11 cellular contexts compared by ENCODE assay signal in genomic region chr2:73172963-73173362, GRCh38. TPM values are rescaled to one million over a fixed set of nuclear protein-coding genes. Genes with fewer than 3 reads are reported as not detected.
DNase-seq lines count a peak whose midpoint lies in the region; ATAC-seq and TF ChIP-seq lines count a peak whose summit lies in the region.
"Had no signal": no experiment of that assay in that cellular context is flagged by ENCODE, and none has a peak within 500 bp of the region (broad histone marks: within the 10 kb centered on the region; RNA-seq: fewer than 3 reads in every experiment).

No MANE protein-coding gene starts in this region.

- no CpG with 5 or more reads among the region's 6 CpGs for WGBS in trophoblast cell (ENCODE audit: extremely low coverage, insufficient coverage, insufficient read length)
- 90 to 93% (median 90%) methylated on average over 6 of the region's 6 CpGs for WGBS in psoas muscle, 3 donors
- 72 to 82% methylated on average over 6 of the region's 6 CpGs for WGBS in esophagus squamous epithelium, 2 donors

- H3K27me3 ChIP-seq in trophoblast cell (ENCODE audit: insufficient read depth, low read length), result peaks cover 20% of the 10 kb centered on the region
- H3K27me3 ChIP-seq in psoas muscle (ENCODE audit: insufficient read depth in 3 of 3, low read length in 2 of 3), result peaks cover 0 to 33% (median 8%) of the 10 kb centered on the region in 3 donors
- H3K27me3 ChIP-seq in esophagus squamous epithelium, result peaks cover 0 to 57% (median 2%) of the 10 kb centered on the region in 4 donors

- H3K18ac ChIP-seq in trophoblast cell (ENCODE audit: low read length), result no peak overlapping the region

- no peak overlapping the region for H3K14ac ChIP-seq in trophoblast cell (ENCODE audit: low read length)

- no peaks in the 10 kb centered on the region for H3K9me3 Mint-ChIP-seq in HFFc6
- H3K9me3 Mint-ChIP-seq in activated T-cell treated with anti-CD3 and anti-CD28 coated beads, Interleukin-2, amount 50 U/mL, for 24 hours, result no peaks in the 10 kb centered on the region

- H4K8ac ChIP-seq in trophoblast cell (ENCODE audit: low read depth, low read length), result no peak overlapping the region

- ATAC-seq in psoas muscle (no peak), HG03457 (IDR thresholded peaks at IDR 0.05; ENCODE audit: unreplicated experiment) (no peak), HG02678 (IDR thresholded peaks at IDR 0.05; ENCODE audit: unreplicated experiment) (no peak)

- DNase-seq in GM10248 (ENCODE audit: extremely low spot score) (peak; percentile 62), HFFc6 (peak; percentile 27), trophoblast cell (peak in 1 of 2 donors; percentile 13), psoas muscle (no peak), esophagus squamous epithelium (lab: John Stamatoyannopoulos, UW) (no peak)
- peak; percentile 61 for DNase-seq in activated T-cell treated with anti-CD3 and anti-CD28 coated beads, Interleukin-2, amount 50 U/mL, for 24 hours

- H4K12ac ChIP-seq in trophoblast cell (ENCODE audit: low read depth, low read length), result no peak overlapping the region

- H3K4me1 ChIP-seq in trophoblast cell (ENCODE audit: control insufficient read depth in 1 of 2, insufficient read depth in 2 of 2, low read length in 2 of 2), result peaks cover 19 to 27% of the 10 kb centered on the region in 2 experiments
- peaks cover 13% of the 10 kb centered on the region for H3K4me1 ChIP-seq in psoas muscle
- peaks cover 17 to 31% (median 20%) of the 10 kb centered on the region in 3 donors for H3K4me1 ChIP-seq in esophagus squamous epithelium

- H3K36me3 Mint-ChIP-seq in HFFc6 (ENCODE audit: low read depth), result no peaks in the 10 kb centered on the region
- no peaks in the 10 kb centered on the region for H3K36me3 Mint-ChIP-seq in activated T-cell treated with anti-CD3 and anti-CD28 coated beads, Interleukin-2, amount 50 U/mL, for 24 hours (ENCODE audit: low read depth)

- TF ChIP-seq CTCF in GM10248 (IDR thresholded peaks at IDR 0.05; ENCODE audit: control extremely low read depth, extremely low read depth, low read depth, missing control alignments) (no peak), HFFc6 (IDR thresholded peaks at IDR 0.05) (no peak), psoas muscle (IDR thresholded peaks at IDR 0.05) (no peak), esophagus squamous epithelium (IDR thresholded peaks at IDR 0.05) (no peak)

- no peak overlapping the region for H3K27ac Mint-ChIP-seq in HFFc6
- H3K27ac Mint-ChIP-seq in activated T-cell treated with anti-CD3 and anti-CD28 coated beads, Interleukin-2, amount 50 U/mL, for 24 hours, result no peak overlapping the region
- H3K27ac Mint-ChIP-seq: neural progenitor cell had no signal

- H3K27ac ChIP-seq in trophoblast cell (ENCODE audit: low read depth, low read length) (no peak overlapping the region), psoas muscle (no peak overlapping the region), esophagus squamous epithelium (no peak overlapping the region)
- H3K27ac ChIP-seq: C4-2B, neural progenitor cell had no signal

- POLR2A ChIA-PET in GM10248 (lab: Yijun Ruan, JAX), result interaction anchor here (0.6 to 0.7 kb wide), 2 partner anchors 39 to 60 kb away, joined by 3 read pairs; partner anchors contain the start of gene PRADC1

- H3K23ac ChIP-seq in trophoblast cell (ENCODE audit: low read length), result no peak overlapping the region

- H3K9ac ChIP-seq in trophoblast cell (ENCODE audit: low read length), result peak overlapping the region; percentile 57
- H3K9ac ChIP-seq: neural progenitor cell had no signal

- CTCF ChIA-PET in GM10248 (lab: Yijun Ruan, JAX), result interaction anchor here (1.9 to 5.5 kb wide), 2 partner anchors 178 to 280 kb away, joined by 7 to 136 read pairs; no protein-coding TSS in a partner anchor

- no peak overlapping the region for H2AK5ac ChIP-seq in trophoblast cell (ENCODE audit: low read length)

- no peak overlapping the region for H4K91ac ChIP-seq in trophoblast cell (ENCODE audit: low read depth, low read length)

- no peak overlapping the region for H2BK12ac ChIP-seq in trophoblast cell (ENCODE audit: low read length)

- H3K27me3 Mint-ChIP-seq in HFFc6 (ENCODE audit: insufficient read depth), result peaks cover 4% of the 10 kb centered on the region
- peaks cover 38% of the 10 kb centered on the region for H3K27me3 Mint-ChIP-seq in activated T-cell treated with anti-CD3 and anti-CD28 coated beads, Interleukin-2, amount 50 U/mL, for 24 hours

- H3K36me3 ChIP-seq in trophoblast cell (ENCODE audit: control insufficient read depth in 1 of 2, insufficient read depth in 2 of 2, low read length in 2 of 2) (no peaks in the 10 kb centered on the region), psoas muscle (ENCODE audit: insufficient read depth in 1 of 2, low read depth in 1 of 2) (no peaks in the 10 kb centered on the region), esophagus squamous epithelium (no peaks in the 10 kb centered on the region)
- H3K36me3 ChIP-seq: neural progenitor cell had no signal

- H3K79me2 ChIP-seq in trophoblast cell (ENCODE audit: control insufficient read depth, insufficient read depth, low read length, poor library complexity), result no peaks in the 10 kb centered on the region

- H3K79me1 ChIP-seq in trophoblast cell (ENCODE audit: low read length), result peaks cover 9% of the 10 kb centered on the region

- peaks cover 3% of the 10 kb centered on the region for H3K9me3 ChIP-seq in trophoblast cell (ENCODE audit: insufficient read depth, low read depth, low read length)
- H3K9me3 ChIP-seq in psoas muscle, result no peaks in the 10 kb centered on the region
- H3K9me3 ChIP-seq in esophagus squamous epithelium, result no peaks in the 10 kb centered on the region

- peaks cover 16% of the 10 kb centered on the region for H3K4me1 Mint-ChIP-seq in HFFc6 (ENCODE audit: low read depth)
- H3K4me1 Mint-ChIP-seq in activated T-cell treated with anti-CD3 and anti-CD28 coated beads, Interleukin-2, amount 50 U/mL, for 24 hours (ENCODE audit: low read depth), result peaks cover 36% of the 10 kb centered on the region

- intact Hi-C loops in psoas muscle (cut with DNase I) (loop anchor here (10.0 kb wide), 2 partner anchors 278 to 398 kb away; no protein-coding TSS in a partner anchor), esophagus squamous epithelium (cut with DNase I) (loop anchor here (10.0 kb wide), 1 partner anchor 278 kb away; no protein-coding TSS in a partner anchor)

- no peak overlapping the region for H2AFZ ChIP-seq in trophoblast cell (ENCODE audit: insufficient read depth, low read length, poor library complexity)
- H2AFZ ChIP-seq: neural progenitor cell had no signal

- no peak overlapping the region for H3K4me3 Mint-ChIP-seq in HFFc6
- no peak overlapping the region for H3K4me3 Mint-ChIP-seq in activated T-cell treated with anti-CD3 and anti-CD28 coated beads, Interleukin-2, amount 50 U/mL, for 24 hours
- H3K4me3 Mint-ChIP-seq: neural progenitor cell had no signal

- no peak overlapping the region for H2BK5ac ChIP-seq in trophoblast cell (ENCODE audit: low read depth, low read length, poor library complexity)

- H3K4ac ChIP-seq in trophoblast cell (ENCODE audit: low read depth, low read length), result no peak overlapping the region

- no peak overlapping the region for H3K4me2 ChIP-seq in trophoblast cell (ENCODE audit: low read length)
- H3K4me2 ChIP-seq: neural progenitor cell had no signal

- H3K4me3 ChIP-seq in trophoblast cell (ENCODE audit: low read depth, low read length) (no peak overlapping the region), psoas muscle (no peak overlapping the region), esophagus squamous epithelium (no peak overlapping the region)
- H3K4me3 ChIP-seq: neural progenitor cell had no signal

- no peak for TF ChIP-seq POLR2A in esophagus squamous epithelium (IDR thresholded peaks at IDR 0.05)

- no peak overlapping the region for H2BK120ac ChIP-seq in trophoblast cell (ENCODE audit: insufficient read depth, low read length, poor library complexity)

RNA-seq across cellular contexts. Expression of gene NOTO, which starts 29.4 kb away (rescaled TPM):
- not detected for total RNA-seq in HFFc6 (2021; fragmentation: NEBNext Ultra II Directional; extraction: Animal tissue kit (Norgen Biotek cat#: 25700))
- polyA plus RNA-seq in trophoblast cell (2013), result not detected in 2 replicates
- total RNA-seq in psoas muscle, result not detected
- not detected for polyA plus RNA-seq in psoas muscle
- total RNA-seq in esophagus squamous epithelium, result not detected
- total RNA-seq: T-helper 2 cell treated with Interferon-gamma antibody and Interleukin-4, amounts not matched to agents 100 ng/mL and 5 ng/mL, for 36 hours had no signal

RNA-seq across cellular contexts. Expression of gene SMYD5, which starts 41.1 kb away (rescaled TPM):
- 10 to 100 TPM; 19.3 to 27.6 (median 24.4) TPM for total RNA-seq in HFFc6 (2021; fragmentation: NEBNext Ultra II Directional; extraction: Animal tissue kit (Norgen Biotek cat#: 25700))
- 11.7 and 11.8 TPM in 2 replicates for polyA plus RNA-seq in trophoblast cell (2013)
- total RNA-seq in psoas muscle (10 to 100 TPM; 17.1 to 23.0 (median 19.7) TPM), esophagus squamous epithelium (10 to 100 TPM in 3 of 4 donors, 1 to 10 TPM in 1; 5.6 to 22.1 (median 17.6) TPM)
- 10 to 100 TPM; 14.7 to 42.0 (median 28.4) TPM for polyA plus RNA-seq in psoas muscle

Comparison
In these comparisons a context has a peak if more than half of its experiments do, and no peak if none do; other contexts are left out.
1. DNase-seq: peak in GM10248 (single experiment), HFFc6 (single experiment) and activated T-cell treated with anti-CD3 and anti-CD28 coated beads, Interleukin-2, amount 50 U/mL, for 24 hours (single experiment); none in psoas muscle (0 of 2) and esophagus squamous epithelium (single experiment).